In genomic region chr6:156795825-156796224, GRCh38 we compare ENCODE assay signal across 12 cellular contexts. TPM values are rescaled to one million over a fixed set of nuclear protein-coding genes. Genes with fewer than 3 reads are reported as not detected.
DNase-seq lines count a peak whose midpoint lies in the region; ATAC-seq and TF ChIP-seq lines count a peak whose summit lies in the region.
"Had no signal": no experiment of that assay in that cellular context is flagged by ENCODE, and none has a peak within 500 bp of the region (broad histone marks: within the 10 kb centered on the region; RNA-seq: fewer than 3 reads in every experiment).

No MANE protein-coding gene starts in this region.

- H4K8ac ChIP-seq in trophoblast cell (ENCODE audit: low read depth, low read length), result no peak overlapping the region

- no peak for DNase-seq in CD4-positive, alpha-beta T cell
- DNase-seq in endothelial cell (ENCODE audit: low spot score), result no peak
- DNase-seq in trophoblast cell, result no peak
- no peak for DNase-seq in pons (ENCODE audit: low spot score)
- DNase-seq in A172 (ENCODE audit: low spot score), result no peak
- DNase-seq: NCI-H524 treated with DMSO at 0.1 percent for 48 hours, ovary had no signal

- no peak overlapping the region for H3K14ac ChIP-seq in trophoblast cell (ENCODE audit: low read length)

- no peak overlapping the region for H3K18ac ChIP-seq in trophoblast cell (ENCODE audit: low read length)

- CTCF ChIA-PET in CD4-positive, alpha-beta T cell (lab: Charles Lee), result no interaction called here

- no peak overlapping the region for H3K9ac ChIP-seq in OCI-LY1 (ENCODE audit: low read length)
- no peak overlapping the region for H3K9ac ChIP-seq in trophoblast cell (ENCODE audit: low read length)

- H2AK5ac ChIP-seq in trophoblast cell (ENCODE audit: low read length), result no peak overlapping the region

- H3K79me2 ChIP-seq in OCI-LY1 (ENCODE audit: insufficient read depth, low read length), result peaks cover 98% of the 10 kb centered on the region
- H3K79me2 ChIP-seq in trophoblast cell (ENCODE audit: control insufficient read depth, insufficient read depth, low read length, poor library complexity), result peaks cover 22% of the 10 kb centered on the region

- no peak overlapping the region for H2BK120ac ChIP-seq in trophoblast cell (ENCODE audit: insufficient read depth, low read length, poor library complexity)

- no peaks in the 10 kb centered on the region for H4K20me1 ChIP-seq in OCI-LY1 (ENCODE audit: insufficient read depth, low read length)

- H4K91ac ChIP-seq in trophoblast cell (ENCODE audit: low read depth, low read length), result no peak overlapping the region

- peaks cover 95% of the 10 kb centered on the region for H3K4me1 Mint-ChIP-seq in CD4-positive, alpha-beta T cell (ENCODE audit: low read depth)
- H3K4me1 Mint-ChIP-seq in endothelial cell (ENCODE audit: unreplicated experiment), result peaks cover 33% of the 10 kb centered on the region

- H2BK12ac ChIP-seq in trophoblast cell (ENCODE audit: low read length), result no peak overlapping the region

- no CpG with 5 or more reads among the region's 9 CpGs for WGBS in trophoblast cell (ENCODE audit: extremely low coverage, insufficient coverage, insufficient read length)

- no peaks in the 10 kb centered on the region for H3K9me3 ChIP-seq in CD4-positive, alpha-beta T cell (ENCODE audit: control insufficient read depth, low read length)
- H3K9me3 ChIP-seq in OCI-LY1 (ENCODE audit: low read length), result no peaks in the 10 kb centered on the region
- peaks cover 1% of the 10 kb centered on the region for H3K9me3 ChIP-seq in trophoblast cell (ENCODE audit: insufficient read depth, low read depth, low read length)
- H3K9me3 ChIP-seq: ascending aorta, ovary had no signal

- no peak overlapping the region for H4K12ac ChIP-seq in trophoblast cell (ENCODE audit: low read depth, low read length)

- no peaks in the 10 kb centered on the region for H3K9me3 Mint-ChIP-seq in CD4-positive, alpha-beta T cell
- no peaks in the 10 kb centered on the region for H3K9me3 Mint-ChIP-seq in endothelial cell (ENCODE audit: unreplicated experiment)

- H3K4me2 ChIP-seq in OCI-LY1 (ENCODE audit: low read length), result no peak overlapping the region
- no peak overlapping the region for H3K4me2 ChIP-seq in trophoblast cell (ENCODE audit: low read length)

- H3K27ac ChIP-seq in CD4-positive, alpha-beta T cell (ENCODE audit: low read depth, low read length), result no peak overlapping the region
- H3K27ac ChIP-seq in OCI-LY1 (ENCODE audit: low read depth, low read length, poor library complexity, severe bottlenecking) (peak overlapping the region; percentile 42), trophoblast cell (ENCODE audit: low read depth, low read length) (no peak overlapping the region)
- H3K27ac ChIP-seq: ascending aorta, ovary, VCaP had no signal

- no peak overlapping the region for H3K4me3 ChIP-seq in OCI-LY1 (ENCODE audit: low read depth, low read length, poor library complexity, severe bottlenecking)
- no peak overlapping the region for H3K4me3 ChIP-seq in trophoblast cell (ENCODE audit: low read depth, low read length)
- H3K4me3 ChIP-seq: ovary had no signal

- peak overlapping the region; percentile 72 for H3K27ac Mint-ChIP-seq in CD4-positive, alpha-beta T cell
- peak overlapping the region; percentile 10 for H3K27ac Mint-ChIP-seq in endothelial cell (ENCODE audit: unreplicated experiment)

- POLR2A ChIA-PET in CD4-positive, alpha-beta T cell (lab: Charles Lee), result interaction anchor here (1.0 kb wide), 3 partner anchors 12 to 75 kb away, joined by 3 to 4 read pairs (median 3); no protein-coding TSS in a partner anchor

- no peaks in the 10 kb centered on the region for H3K9me2 ChIP-seq in OCI-LY1 (ENCODE audit: low read depth, low read length)

- no peak overlapping the region for H3K23ac ChIP-seq in trophoblast cell (ENCODE audit: low read length)

- H3K4me1 ChIP-seq in OCI-LY1 (ENCODE audit: insufficient read depth, low read length, severe bottlenecking), result peaks cover 59% of the 10 kb centered on the region
- peaks cover 3 to 9% of the 10 kb centered on the region in 2 experiments for H3K4me1 ChIP-seq in trophoblast cell (ENCODE audit: control insufficient read depth in 1 of 2, insufficient read depth in 2 of 2, low read length in 2 of 2)

- peak overlapping the region; percentile 84 for H3K4ac ChIP-seq in trophoblast cell (ENCODE audit: low read depth, low read length)

- peaks cover 18% of the 10 kb centered on the region for H3K36me3 Mint-ChIP-seq in CD4-positive, alpha-beta T cell (ENCODE audit: low read depth)
- H3K36me3 Mint-ChIP-seq in endothelial cell (ENCODE audit: low read depth, unreplicated experiment), result peaks cover 6% of the 10 kb centered on the region

- peak overlapping the region; percentile 60 for H3K4me3 Mint-ChIP-seq in CD4-positive, alpha-beta T cell
- H3K4me3 Mint-ChIP-seq in endothelial cell (ENCODE audit: unreplicated experiment), result no peak overlapping the region

- no peak for ATAC-seq in CD4-positive, alpha-beta T cell (ENCODE audit: poor library complexity)
- ATAC-seq in HG03039 (IDR thresholded peaks at IDR 0.05; ENCODE audit: unreplicated experiment) (no peak), GM21619 (IDR thresholded peaks at IDR 0.05; ENCODE audit: unreplicated experiment) (no peak)

- intact Hi-C loops in CD4-positive, alpha-beta T cell (cut with DNase I, micrococcal nuclease), result loop anchor here (2.0 to 5.0 kb wide), 2 partner anchors 13 to 146 kb away; no protein-coding TSS in a partner anchor

- H3K27me3 Mint-ChIP-seq in CD4-positive, alpha-beta T cell, result no peaks in the 10 kb centered on the region
- H3K27me3 Mint-ChIP-seq in endothelial cell (ENCODE audit: unreplicated experiment), result peaks cover 6% of the 10 kb centered on the region

- no peak overlapping the region for H2BK5ac ChIP-seq in trophoblast cell (ENCODE audit: low read depth, low read length, poor library complexity)

- no peak for TF ChIP-seq CTCF in CD4-positive, alpha-beta T cell (IDR thresholded peaks at IDR 0.05)
- TF ChIP-seq CTCF in OCI-LY1 (IDR thresholded peaks at IDR 0.05; ENCODE audit: low read length) (no peak), endothelial cell (IDR thresholded peaks at IDR 0.05; ENCODE audit: unreplicated experiment) (no peak)

- no peaks in the 10 kb centered on the region for H3F3A ChIP-seq in OCI-LY1 (ENCODE audit: insufficient read depth, low read length)

- H3K79me1 ChIP-seq in trophoblast cell (ENCODE audit: low read length), result no peaks in the 10 kb centered on the region

- no peak overlapping the region for H2AFZ ChIP-seq in OCI-LY1 (ENCODE audit: low read length)
- no peak overlapping the region for H2AFZ ChIP-seq in trophoblast cell (ENCODE audit: insufficient read depth, low read length, poor library complexity)

- H3K27me3 ChIP-seq in CD4-positive, alpha-beta T cell (ENCODE audit: control insufficient read depth, insufficient read depth, low read length), result no peaks in the 10 kb centered on the region
- no peaks in the 10 kb centered on the region for H3K27me3 ChIP-seq in OCI-LY1 (ENCODE audit: insufficient read depth, low read length)
- H3K27me3 ChIP-seq in trophoblast cell (ENCODE audit: insufficient read depth, low read length), result no peaks in the 10 kb centered on the region
- H3K27me3 ChIP-seq: ascending aorta, ovary had no signal

- H3K36me3 ChIP-seq in OCI-LY1 (ENCODE audit: insufficient read depth, low read length) (peaks cover 10% of the 10 kb centered on the region; the same call in 1 of the 2 replicates), trophoblast cell (ENCODE audit: control insufficient read depth in 1 of 2, insufficient read depth in 2 of 2, low read length in 2 of 2) (peaks cover 0 to 2% of the 10 kb centered on the region in 2 experiments)
- H3K36me3 ChIP-seq: ascending aorta, ovary had no signal

RNA-seq across cellular contexts. Expression of gene ARID1B, which starts 18.6 kb away (rescaled TPM):
- total RNA-seq in CD4-positive, alpha-beta T cell, result 100 to 1,000 TPM; 120 to 125 TPM
- 104 TPM for total RNA-seq in endothelial cell (ENCODE audit: unreplicated experiment)
- polyA plus RNA-seq in trophoblast cell (2013), result 38.2 and 38.3 TPM in 2 replicates
- 13.8 and 14.4 TPM in 2 replicates for total RNA-seq in A172 (2014; rRNA removed; shearing (Covaris generic))
